ENCODE assay signal across 8 cellular contexts in genomic region chr6:156780962-156781705, GRCh38. TPM values are rescaled to one million over a fixed set of nuclear protein-coding genes. Genes with fewer than 3 reads are reported as not detected.
DNase-seq lines count a peak whose midpoint lies in the region; ATAC-seq, FAIRE-seq and TF ChIP-seq lines count a peak whose summit lies in the region.

No MANE protein-coding gene starts in this region.

- H3K27me3 ChIP-seq in keratinocyte (ENCODE audit: control insufficient read depth, extremely low read depth, insufficient read depth, low read length) (no peaks in the 10 kb centered on the region), thyroid gland (no peaks in the 10 kb centered on the region)

- H3K27ac ChIP-seq in keratinocyte (ENCODE audit: control insufficient read depth, insufficient read depth, low read length), result peak overlapping the region; percentile 80
- peak overlapping the region; percentile 98 to 99 (median 98) for H3K27ac ChIP-seq in thyroid gland

- peaks cover 53% of the 10 kb centered on the region for H3K4me1 Mint-ChIP-seq in activated T-cell treated with anti-CD3 and anti-CD28 coated beads, Interleukin-2, amount 50 U/mL, for 24 hours (ENCODE audit: low read depth)

- peaks cover 19% of the 10 kb centered on the region for H3K4me1 ChIP-seq in keratinocyte (ENCODE audit: control insufficient read depth, extremely low read depth, insufficient read depth, low read length)
- H3K4me1 ChIP-seq in thyroid gland, result peaks cover 18 to 25% of the 10 kb centered on the region in 2 donors

- DNase-seq in activated T-cell treated with anti-CD3 and anti-CD28 coated beads, Interleukin-2, amount 50 U/mL, for 24 hours, result no peak
- DNase-seq in activated T-cell treated with anti-CD3 and anti-CD28 coated beads, Interleukin-2, amount 50 U/mL, for 1 hour, result no peak
- no peak for DNase-seq in activated naive CD4-positive, alpha-beta T cell treated with anti-CD3 and anti-CD28 coated beads, Interleukin-2, amount 50 U/mL, for 72 hours (ENCODE audit: low spot score in 2 of 2)
- no peak for DNase-seq in keratinocyte (ENCODE audit: low read depth, low spot score)
- DNase-seq in thyroid gland, result no peak
- no peak for DNase-seq in activated CD8-positive, alpha-beta memory T cell treated with anti-CD3 and anti-CD28 coated beads for 24 hours

- no peaks in the 10 kb centered on the region for H3K9me1 ChIP-seq in keratinocyte (ENCODE audit: control insufficient read depth, extremely low read depth, insufficient read depth, low read length)

- peak overlapping the region; percentile 24 to 86 (median 77) for H3K4me3 ChIP-seq in keratinocyte (ENCODE audit: control insufficient read depth in 2 of 3, extremely low read depth in 1 of 3, insufficient read depth in 2 of 3, low read depth in 1 of 3, low read length in 3 of 3)
- peak overlapping the region in 2 of 3 donors; percentile 10 to 22 for H3K4me3 ChIP-seq in thyroid gland (replicated peaks in 1 of 3)

- H3K4me3 Mint-ChIP-seq in activated T-cell treated with anti-CD3 and anti-CD28 coated beads, Interleukin-2, amount 50 U/mL, for 24 hours, result peak overlapping the region; percentile 83

- H3K9me3 ChIP-seq in keratinocyte (ENCODE audit: control insufficient read depth, low read depth, low read length), result no peaks in the 10 kb centered on the region
- H3K9me3 ChIP-seq in thyroid gland, result no peaks in the 10 kb centered on the region

- ATAC-seq in activated naive CD4-positive, alpha-beta T cell treated with anti-CD3 and anti-CD28 coated beads, Interleukin-2, amount 50 U/mL, for 72 hours, result no peak
- ATAC-seq in HG02852 (IDR thresholded peaks at IDR 0.05; ENCODE audit: unreplicated experiment) (no peak), GM18861 (IDR thresholded peaks at IDR 0.05; ENCODE audit: unreplicated experiment) (no peak)

- H3K36me3 ChIP-seq in keratinocyte (ENCODE audit: control insufficient read depth in 2 of 2, extremely low read depth in 1 of 2, insufficient read depth in 2 of 2, low read length in 2 of 2) (no peaks in the 10 kb centered on the region), thyroid gland (no peaks in the 10 kb centered on the region)

- peak overlapping the region; percentile 92 for H3K4me2 ChIP-seq in keratinocyte (ENCODE audit: control insufficient read depth, extremely low read depth, insufficient read depth, low read depth, low read length)

- TF ChIP-seq POLR2A in thyroid gland (IDR thresholded peaks at IDR 0.05), result no peak

- WGBS in thyroid gland, 2 donors, result 15 to 19% methylated on average over 4 of the region's 4 CpGs

- intact Hi-C loops in thyroid gland (cut with DNase I), result loop anchor here (10.0 kb wide), 1 partner anchor 494 kb away; no protein-coding TSS in a partner anchor

- no peaks in the 10 kb centered on the region for H4K20me1 ChIP-seq in keratinocyte (ENCODE audit: control insufficient read depth, extremely low read depth, insufficient read depth, low read length)

- FAIRE-seq in keratinocyte (lab: Jason Lieb, UNC), result no peak

- no peaks in the 10 kb centered on the region for H3K27me3 Mint-ChIP-seq in activated T-cell treated with anti-CD3 and anti-CD28 coated beads, Interleukin-2, amount 50 U/mL, for 24 hours

- H3K27ac Mint-ChIP-seq in activated T-cell treated with anti-CD3 and anti-CD28 coated beads, Interleukin-2, amount 50 U/mL, for 24 hours, result peak overlapping the region; percentile 91
- H3K27ac Mint-ChIP-seq in activated naive CD4-positive, alpha-beta T cell treated with anti-CD3 and anti-CD28 coated beads, Interleukin-2, amount 50 U/mL, for 72 hours, result peak overlapping the region; percentile 97 to 98

- H3K36me3 Mint-ChIP-seq in activated T-cell treated with anti-CD3 and anti-CD28 coated beads, Interleukin-2, amount 50 U/mL, for 24 hours (ENCODE audit: low read depth), result peaks cover 54% of the 10 kb centered on the region
- H3K36me3 Mint-ChIP-seq in activated naive CD4-positive, alpha-beta T cell treated with anti-CD3 and anti-CD28 coated beads, Interleukin-2, amount 50 U/mL, for 72 hours, result peaks cover 0 to 10% of the 10 kb centered on the region in 2 donors

- dilution Hi-C loops in keratinocyte (cut with MboI; ENCODE audit: extremely low pct_ligation_motif_present, low sequenced_read_pairs), result no loop called here

- peaks cover 70% of the 10 kb centered on the region for H3K79me2 ChIP-seq in keratinocyte (ENCODE audit: control insufficient read depth, insufficient read depth, low read length)

- peak overlapping the region; percentile 88 for H3K9ac ChIP-seq in keratinocyte (ENCODE audit: control insufficient read depth, extremely low read depth, insufficient read depth, low read length)

- H2AFZ ChIP-seq in keratinocyte (ENCODE audit: control insufficient read depth, low read length), result no peak overlapping the region

- no peaks in the 10 kb centered on the region for H3K9me3 Mint-ChIP-seq in activated T-cell treated with anti-CD3 and anti-CD28 coated beads, Interleukin-2, amount 50 U/mL, for 24 hours
- H3K9me3 Mint-ChIP-seq in activated naive CD4-positive, alpha-beta T cell treated with anti-CD3 and anti-CD28 coated beads, Interleukin-2, amount 50 U/mL, for 72 hours, result no peaks in the 10 kb centered on the region

- TF ChIP-seq CTCF in keratinocyte (optimal IDR thresholded peaks at IDR 0.05 in 1 of 3, IDR thresholded peaks at IDR 0.05 in 1 of 3, conservative IDR thresholded peaks at IDR 0.05 in 1 of 3; ENCODE audit: extremely low read depth in 1 of 3, insufficient read depth in 2 of 3, low read length in 3 of 3) (no peak), thyroid gland (IDR thresholded peaks at IDR 0.05) (no peak)

RNA-seq across cellular contexts. Expression of gene ARID1B, which starts 4.0 kb away (rescaled TPM):
- total RNA-seq in activated naive CD4-positive, alpha-beta T cell treated with anti-CD3 and anti-CD28 coated beads, Interleukin-2, amount 50 U/mL, for 72 hours, result 10 to 100 TPM; 53.1 to 69.5 TPM
- polyA plus RNA-seq in keratinocyte, result 12.6 to 16.6 TPM (median 14.9 TPM) in 3 replicates
- polyA plus RNA-seq in keratinocyte (2011; ENCODE audit: low read depth), result 23.5 TPM
- 13.7 and 14.6 TPM in 2 replicates for polyA plus RNA-seq in keratinocyte (2011; cell fraction: cytosol; rRNA removed)
- 32.4 and 41.3 TPM in 2 replicates for polyA plus RNA-seq in keratinocyte (2011; cell fraction: nucleus; rRNA removed)
- polyA plus RNA-seq in keratinocyte (2012; ENCODE audit: low replicate concordance), result 20.5 and 22.2 TPM in 2 replicates
- polyA minus RNA-seq in keratinocyte, result 57.6 to 94.5 TPM (median 76.6 TPM) in 3 replicates
- polyA minus RNA-seq in keratinocyte (2011; cell fraction: cytosol; rRNA and poly(A)+ RNA removed), result 35.5 TPM
- polyA minus RNA-seq in keratinocyte (2011; cell fraction: nucleus; rRNA and poly(A)+ RNA removed), result 90.7 and 153 TPM in 2 replicates
- total RNA-seq in thyroid gland, result 100 to 1,000 TPM; 157 to 315 (median 206) TPM
